Comparison of ENCODE assay signal across 1 cellular context in the genomic region with DNA sequence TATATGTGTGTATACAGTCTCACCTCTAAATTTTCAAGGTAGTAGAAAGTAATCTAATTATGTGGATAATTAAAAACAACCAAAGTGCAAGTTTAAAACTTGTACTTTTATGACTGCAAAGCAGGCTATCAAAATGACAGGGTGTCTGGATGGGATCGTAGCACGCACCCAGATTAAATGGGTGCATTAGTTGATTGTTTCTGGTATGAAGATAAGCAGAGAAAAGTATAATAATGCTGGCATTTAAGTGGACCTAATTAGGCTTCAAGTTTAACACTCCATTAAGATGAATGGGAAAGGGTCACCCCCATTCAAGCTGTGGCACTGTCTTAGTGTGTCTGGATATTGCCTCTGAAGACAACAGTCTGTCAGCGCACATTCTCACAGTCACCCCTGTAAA.
A peak's percentile ranks its signal among the peaks of the same experiment; 100 is the strongest.
TF ChIP-seq lines count a peak whose summit lies in the region.

No MANE protein-coding gene starts in this region.

TF ChIP-seq in HEK293, 187 proteins besides CTCF, POLR2A, EP300 and RAD21 (continued from another document):
- TF ChIP-seq, protein P1, sequence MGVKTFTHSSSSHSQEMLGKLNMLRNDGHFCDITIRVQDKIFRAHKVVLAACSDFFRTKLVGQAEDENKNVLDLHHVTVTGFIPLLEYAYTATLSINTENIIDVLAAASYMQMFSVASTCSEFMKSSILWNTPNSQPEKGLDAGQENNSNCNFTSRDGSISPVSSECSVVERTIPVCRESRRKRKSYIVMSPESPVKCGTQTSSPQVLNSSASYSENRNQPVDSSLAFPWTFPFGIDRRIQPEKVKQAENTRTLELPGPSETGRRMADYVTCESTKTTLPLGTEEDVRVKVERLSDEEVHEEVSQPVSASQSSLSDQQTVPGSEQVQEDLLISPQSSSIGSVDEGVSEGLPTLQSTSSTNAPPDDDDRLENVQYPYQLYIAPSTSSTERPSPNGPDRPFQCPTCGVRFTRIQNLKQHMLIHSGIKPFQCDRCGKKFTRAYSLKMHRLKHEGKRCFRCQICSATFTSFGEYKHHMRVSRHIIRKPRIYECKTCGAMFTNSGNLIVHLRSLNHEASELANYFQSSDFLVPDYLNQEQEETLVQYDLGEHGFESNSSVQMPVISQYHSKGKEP (tag by site-specific recombination; IDR thresholded peaks at IDR 0.05): peak; percentile 69; the same call in 1 of the 2 replicates
- TF ChIP-seq GLI4 (tag by site-specific recombination; IDR thresholded peaks at IDR 0.05) (no peak), ZXDB (tag by site-specific recombination; IDR thresholded peaks at IDR 0.05) (no peak), ZNF2 (tag by site-specific recombination; IDR thresholded peaks at IDR 0.05) (no peak), ZNF221 (tag by site-specific recombination; IDR thresholded peaks at IDR 0.05; ENCODE audit: borderline replicate concordance) (no peak), BCL11A (tag by site-specific recombination; IDR thresholded peaks at IDR 0.05; ENCODE audit: low read depth) (no peak), OSR2 (tag by site-specific recombination; IDR thresholded peaks at IDR 0.05) (peak; percentile 43), ZSCAN30 (tag by site-specific recombination; IDR thresholded peaks at IDR 0.05) (no peak), FEZF1 (tag by site-specific recombination; IDR thresholded peaks at IDR 0.05) (peak; percentile 54; the same call in 1 of the 2 replicates), ZNF596 (tag by site-specific recombination; IDR thresholded peaks at IDR 0.05) (no peak), RBAK (tag by site-specific recombination; IDR thresholded peaks at IDR 0.05) (no peak), KLF10 (tag by site-specific recombination; IDR thresholded peaks at IDR 0.05) (no peak), ZNF785 (tag by site-specific recombination; IDR thresholded peaks at IDR 0.05) (no peak), ZNF558 (tag by site-specific recombination; IDR thresholded peaks at IDR 0.05) (no peak), ZNF843 (tag by site-specific recombination; IDR thresholded peaks at IDR 0.05) (peak; percentile 50; the same call in 1 of the 2 replicates), GFI1B (tag by site-specific recombination; IDR thresholded peaks at IDR 0.05) (no peak), KLF9 (tag by site-specific recombination; IDR thresholded peaks at IDR 0.05; ENCODE audit: low read depth) (no peak), ZNF23 (tag by site-specific recombination; IDR thresholded peaks at IDR 0.05; ENCODE audit: borderline replicate concordance) (no peak), GLI2 (tag by site-specific recombination; IDR thresholded peaks at IDR 0.05; ENCODE audit: borderline replicate concordance, low read depth) (no peak), SP7 (tag by site-specific recombination; IDR thresholded peaks at IDR 0.05) (no peak), ZNF354C (tag by site-specific recombination; IDR thresholded peaks at IDR 0.05; ENCODE audit: borderline replicate concordance, low read depth) (no peak), ZNF677 (tag by site-specific recombination; IDR thresholded peaks at IDR 0.05) (no peak), ZNF416 (tag by site-specific recombination; IDR thresholded peaks at IDR 0.05) (no peak), ZNF24 (tag by site-specific recombination; IDR thresholded peaks at IDR 0.05) (no peak), ZNF561 (tag by site-specific recombination; IDR thresholded peaks at IDR 0.05; ENCODE audit: borderline replicate concordance) (no peak), ZBTB7A (tag by site-specific recombination; IDR thresholded peaks at IDR 0.05; ENCODE audit: low read depth) (no peak), ZNF473 (tag by site-specific recombination; IDR thresholded peaks at IDR 0.05) (no peak), GLIS2 (tag by site-specific recombination; IDR thresholded peaks at IDR 0.05) (no peak)
- TF ChIP-seq, protein P2, sequence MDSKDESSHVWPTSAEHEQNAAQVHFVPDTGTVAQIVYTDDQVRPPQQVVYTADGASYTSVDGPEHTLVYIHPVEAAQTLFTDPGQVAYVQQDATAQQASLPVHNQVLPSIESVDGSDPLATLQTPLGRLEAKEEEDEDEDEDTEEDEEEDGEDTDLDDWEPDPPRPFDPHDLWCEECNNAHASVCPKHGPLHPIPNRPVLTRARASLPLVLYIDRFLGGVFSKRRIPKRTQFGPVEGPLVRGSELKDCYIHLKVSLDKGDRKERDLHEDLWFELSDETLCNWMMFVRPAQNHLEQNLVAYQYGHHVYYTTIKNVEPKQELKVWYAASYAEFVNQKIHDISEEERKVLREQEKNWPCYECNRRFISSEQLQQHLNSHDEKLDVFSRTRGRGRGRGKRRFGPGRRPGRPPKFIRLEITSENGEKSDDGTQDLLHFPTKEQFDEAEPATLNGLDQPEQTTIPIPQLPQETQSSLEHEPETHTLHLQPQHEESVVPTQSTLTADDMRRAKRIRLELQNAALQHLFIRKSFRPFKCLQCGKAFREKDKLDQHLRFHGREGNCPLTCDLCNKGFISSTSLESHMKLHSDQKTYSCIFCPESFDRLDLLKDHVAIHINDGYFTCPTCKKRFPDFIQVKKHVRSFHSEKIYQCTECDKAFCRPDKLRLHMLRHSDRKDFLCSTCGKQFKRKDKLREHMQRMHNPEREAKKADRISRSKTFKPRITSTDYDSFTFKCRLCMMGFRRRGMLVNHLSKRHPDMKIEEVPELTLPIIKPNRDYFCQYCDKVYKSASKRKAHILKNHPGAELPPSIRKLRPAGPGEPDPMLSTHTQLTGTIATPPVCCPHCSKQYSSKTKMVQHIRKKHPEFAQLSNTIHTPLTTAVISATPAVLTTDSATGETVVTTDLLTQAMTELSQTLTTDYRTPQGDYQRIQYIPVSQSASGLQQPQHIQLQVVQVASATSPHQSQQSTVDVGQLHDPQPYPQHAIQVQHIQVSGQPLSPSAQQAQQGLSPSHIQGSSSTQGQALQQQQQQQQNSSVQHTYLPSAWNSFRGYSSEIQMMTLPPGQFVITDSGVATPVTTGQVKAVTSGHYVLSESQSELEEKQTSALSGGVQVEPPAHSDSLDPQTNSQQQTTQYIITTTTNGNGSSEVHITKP (tag by site-specific recombination; IDR thresholded peaks at IDR 0.05): peak; percentile 94
- TF ChIP-seq, protein P3, sequence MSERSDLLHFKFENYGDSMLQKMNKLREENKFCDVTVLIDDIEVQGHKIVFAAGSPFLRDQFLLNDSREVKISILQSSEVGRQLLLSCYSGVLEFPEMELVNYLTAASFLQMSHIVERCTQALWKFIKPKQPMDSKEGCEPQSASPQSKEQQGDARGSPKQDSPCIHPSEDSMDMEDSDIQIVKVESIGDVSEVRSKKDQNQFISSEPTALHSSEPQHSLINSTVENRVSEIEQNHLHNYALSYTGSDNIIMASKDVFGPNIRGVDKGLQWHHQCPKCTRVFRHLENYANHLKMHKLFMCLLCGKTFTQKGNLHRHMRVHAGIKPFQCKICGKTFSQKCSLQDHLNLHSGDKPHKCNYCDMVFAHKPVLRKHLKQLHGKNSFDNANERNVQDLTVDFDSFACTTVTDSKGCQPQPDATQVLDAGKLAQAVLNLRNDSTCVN (tag by site-specific recombination; optimal IDR thresholded peaks at IDR 0.05): no peak
- TF ChIP-seq, protein P4, sequence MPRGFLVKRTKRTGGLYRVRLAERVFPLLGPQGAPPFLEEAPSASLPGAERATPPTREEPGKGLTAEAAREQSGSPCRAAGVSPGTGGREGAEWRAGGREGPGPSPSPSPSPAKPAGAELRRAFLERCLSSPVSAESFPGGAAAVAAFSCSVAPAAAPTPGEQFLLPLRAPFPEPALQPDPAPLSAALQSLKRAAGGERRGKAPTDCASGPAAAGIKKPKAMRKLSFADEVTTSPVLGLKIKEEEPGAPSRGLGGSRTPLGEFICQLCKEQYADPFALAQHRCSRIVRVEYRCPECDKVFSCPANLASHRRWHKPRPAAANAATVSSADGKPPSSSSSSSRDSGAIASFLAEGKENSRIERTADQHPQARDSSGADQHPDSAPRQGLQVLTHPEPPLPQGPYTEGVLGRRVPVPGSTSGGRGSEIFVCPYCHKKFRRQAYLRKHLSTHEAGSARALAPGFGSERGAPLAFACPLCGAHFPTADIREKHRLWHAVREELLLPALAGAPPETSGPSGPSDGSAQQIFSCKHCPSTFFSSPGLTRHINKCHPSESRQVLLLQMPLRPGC (tag by site-specific recombination; IDR thresholded peaks at IDR 0.05): 0 out of 2 replicates have a peak, but pooled peaks have one; percentile 17
- TF ChIP-seq, protein P5, sequence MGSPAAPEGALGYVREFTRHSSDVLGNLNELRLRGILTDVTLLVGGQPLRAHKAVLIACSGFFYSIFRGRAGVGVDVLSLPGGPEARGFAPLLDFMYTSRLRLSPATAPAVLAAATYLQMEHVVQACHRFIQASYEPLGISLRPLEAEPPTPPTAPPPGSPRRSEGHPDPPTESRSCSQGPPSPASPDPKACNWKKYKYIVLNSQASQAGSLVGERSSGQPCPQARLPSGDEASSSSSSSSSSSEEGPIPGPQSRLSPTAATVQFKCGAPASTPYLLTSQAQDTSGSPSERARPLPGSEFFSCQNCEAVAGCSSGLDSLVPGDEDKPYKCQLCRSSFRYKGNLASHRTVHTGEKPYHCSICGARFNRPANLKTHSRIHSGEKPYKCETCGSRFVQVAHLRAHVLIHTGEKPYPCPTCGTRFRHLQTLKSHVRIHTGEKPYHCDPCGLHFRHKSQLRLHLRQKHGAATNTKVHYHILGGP (tag by site-specific recombination; IDR thresholded peaks at IDR 0.05): no peak
- TF ChIP-seq, protein P6, sequence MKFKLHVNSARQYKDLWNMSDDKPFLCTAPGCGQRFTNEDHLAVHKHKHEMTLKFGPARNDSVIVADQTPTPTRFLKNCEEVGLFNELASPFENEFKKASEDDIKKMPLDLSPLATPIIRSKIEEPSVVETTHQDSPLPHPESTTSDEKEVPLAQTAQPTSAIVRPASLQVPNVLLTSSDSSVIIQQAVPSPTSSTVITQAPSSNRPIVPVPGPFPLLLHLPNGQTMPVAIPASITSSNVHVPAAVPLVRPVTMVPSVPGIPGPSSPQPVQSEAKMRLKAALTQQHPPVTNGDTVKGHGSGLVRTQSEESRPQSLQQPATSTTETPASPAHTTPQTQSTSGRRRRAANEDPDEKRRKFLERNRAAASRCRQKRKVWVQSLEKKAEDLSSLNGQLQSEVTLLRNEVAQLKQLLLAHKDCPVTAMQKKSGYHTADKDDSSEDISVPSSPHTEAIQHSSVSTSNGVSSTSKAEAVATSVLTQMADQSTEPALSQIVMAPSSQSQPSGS (tag by site-specific recombination; IDR thresholded peaks at IDR 0.05; ENCODE audit: low read depth): no peak
